In the genomic region with DNA sequence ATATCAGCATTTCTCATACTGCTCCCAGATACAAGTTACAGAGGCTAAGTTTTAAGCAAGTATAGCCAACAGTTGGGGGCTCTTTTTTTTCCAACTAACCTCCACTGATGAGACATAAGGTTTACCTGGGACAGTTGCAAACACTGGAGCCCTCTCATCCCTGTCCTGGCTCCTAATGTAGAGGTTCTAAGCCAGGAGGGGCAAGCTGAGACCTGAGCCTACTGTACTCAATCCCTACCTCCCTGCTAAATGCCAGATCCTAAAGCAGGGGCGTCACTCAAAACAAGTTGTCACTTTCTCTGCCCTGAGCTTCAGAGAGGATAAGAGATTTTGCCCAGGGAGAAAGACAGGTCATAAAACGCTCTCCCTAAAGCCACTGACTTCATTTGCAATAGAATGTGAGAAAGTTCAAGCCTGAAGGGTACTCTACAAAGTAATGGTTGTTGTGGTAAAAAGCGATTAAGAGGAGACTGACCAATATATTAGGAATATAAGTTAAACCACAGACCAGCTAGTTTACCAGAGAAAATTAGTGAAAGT, we compare ENCODE assay signal across 2 cellular contexts.
TF ChIP-seq lines count a peak whose summit lies in the region.

No MANE protein-coding gene starts in this region.

TF ChIP-seq in GM23338, 12 proteins besides CTCF, POLR2A, EP300 and RAD21:
- TF ChIP-seq STAT1 (IDR thresholded peaks at IDR 0.05; ENCODE audit: unreplicated experiment) (no peak), CREB1 (CRISPR knock-in tag; IDR thresholded peaks at IDR 0.05; ENCODE audit: low read depth) (no peak)
- TF ChIP-seq, protein P1, sequence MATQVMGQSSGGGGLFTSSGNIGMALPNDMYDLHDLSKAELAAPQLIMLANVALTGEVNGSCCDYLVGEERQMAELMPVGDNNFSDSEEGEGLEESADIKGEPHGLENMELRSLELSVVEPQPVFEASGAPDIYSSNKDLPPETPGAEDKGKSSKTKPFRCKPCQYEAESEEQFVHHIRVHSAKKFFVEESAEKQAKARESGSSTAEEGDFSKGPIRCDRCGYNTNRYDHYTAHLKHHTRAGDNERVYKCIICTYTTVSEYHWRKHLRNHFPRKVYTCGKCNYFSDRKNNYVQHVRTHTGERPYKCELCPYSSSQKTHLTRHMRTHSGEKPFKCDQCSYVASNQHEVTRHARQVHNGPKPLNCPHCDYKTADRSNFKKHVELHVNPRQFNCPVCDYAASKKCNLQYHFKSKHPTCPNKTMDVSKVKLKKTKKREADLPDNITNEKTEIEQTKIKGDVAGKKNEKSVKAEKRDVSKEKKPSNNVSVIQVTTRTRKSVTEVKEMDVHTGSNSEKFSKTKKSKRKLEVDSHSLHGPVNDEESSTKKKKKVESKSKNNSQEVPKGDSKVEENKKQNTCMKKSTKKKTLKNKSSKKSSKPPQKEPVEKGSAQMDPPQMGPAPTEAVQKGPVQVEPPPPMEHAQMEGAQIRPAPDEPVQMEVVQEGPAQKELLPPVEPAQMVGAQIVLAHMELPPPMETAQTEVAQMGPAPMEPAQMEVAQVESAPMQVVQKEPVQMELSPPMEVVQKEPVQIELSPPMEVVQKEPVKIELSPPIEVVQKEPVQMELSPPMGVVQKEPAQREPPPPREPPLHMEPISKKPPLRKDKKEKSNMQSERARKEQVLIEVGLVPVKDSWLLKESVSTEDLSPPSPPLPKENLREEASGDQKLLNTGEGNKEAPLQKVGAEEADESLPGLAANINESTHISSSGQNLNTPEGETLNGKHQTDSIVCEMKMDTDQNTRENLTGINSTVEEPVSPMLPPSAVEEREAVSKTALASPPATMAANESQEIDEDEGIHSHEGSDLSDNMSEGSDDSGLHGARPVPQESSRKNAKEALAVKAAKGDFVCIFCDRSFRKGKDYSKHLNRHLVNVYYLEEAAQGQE (IDR thresholded peaks at IDR 0.05; ENCODE audit: unreplicated experiment) = no peak

TF ChIP-seq in H1, 55 proteins besides CTCF, POLR2A, EP300 and RAD21:
- no peak for TF ChIP-seq CHD1 (IDR thresholded peaks at IDR 0.05; ENCODE audit: low read depth, low read length)
- no peak for TF ChIP-seq RXRA (IDR thresholded peaks at IDR 0.05; ENCODE audit: insufficient read depth, low read depth, low read length)
